22 cellular contexts compared by ENCODE assay signal in the genomic region with DNA sequence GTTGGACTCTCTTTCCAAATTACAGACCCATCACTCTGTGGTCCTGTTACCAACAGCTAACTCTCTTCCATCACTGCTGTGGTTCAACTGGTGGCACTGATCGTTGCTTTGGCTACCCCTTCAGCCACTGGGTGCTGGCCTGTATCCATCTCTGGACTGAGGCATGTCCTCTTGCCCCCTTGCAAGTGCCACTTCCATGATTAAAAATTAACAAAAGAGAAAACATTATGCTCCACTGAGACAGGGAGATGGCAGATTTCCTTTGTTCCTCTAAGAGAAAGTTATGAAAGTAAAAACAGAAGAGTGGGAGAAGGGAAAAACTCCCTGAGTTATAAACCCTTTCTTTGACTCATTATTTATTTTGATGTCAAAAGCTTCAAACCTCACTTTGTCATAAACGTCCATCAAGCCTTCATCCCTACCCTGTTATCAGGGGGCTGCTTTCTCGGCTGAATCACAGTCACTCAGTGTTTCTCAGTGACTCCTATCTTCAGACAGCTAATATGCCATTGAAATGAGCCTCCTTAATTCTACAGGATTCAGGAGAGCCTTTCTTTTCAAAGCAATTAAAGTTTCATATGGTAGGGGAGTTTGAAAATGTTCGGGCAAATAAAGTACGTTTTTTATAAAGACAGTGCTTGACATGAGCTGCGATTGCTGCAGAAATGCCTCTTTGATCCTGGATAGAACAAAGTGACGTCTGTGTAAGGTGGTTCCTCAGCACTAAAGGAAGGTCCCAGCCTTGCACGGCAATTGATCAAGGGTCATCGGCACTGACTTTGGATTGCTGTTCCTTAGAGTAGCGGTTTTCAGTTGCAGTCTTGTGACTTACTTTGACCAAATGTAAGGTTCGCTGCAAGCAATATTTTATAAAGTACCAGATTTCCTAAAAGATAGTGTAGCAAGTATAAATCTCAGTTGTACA. TPM values are rescaled to one million over a fixed set of nuclear protein-coding genes. Genes with fewer than 3 reads are reported as not detected.
DNase-seq lines count a peak whose midpoint lies in the region; ATAC-seq, FAIRE-seq and TF ChIP-seq lines count a peak whose summit lies in the region.
"Had no signal": no experiment of that assay in that cellular context is flagged by ENCODE, and none has a peak within 500 bp of the region (broad histone marks: within the 10 kb centered on the region; RNA-seq: fewer than 3 reads in every experiment).

No MANE protein-coding gene starts in this region.

- no peaks in the 10 kb centered on the region for H3F3A ChIP-seq in GM23338 (replicated peaks; ENCODE audit: low read depth)

- H3K36me3 ChIP-seq in GM23338 (ENCODE audit: insufficient read depth) (no peaks in the 10 kb centered on the region), kidney (ENCODE audit: control insufficient read depth in 1 of 2, insufficient read depth in 2 of 2, low read length in 2 of 2) (no peaks in the 10 kb centered on the region), lower lobe of right lung (peaks cover 2% of the 10 kb centered on the region)
- H3K36me3 ChIP-seq: BLaER1 treated with 17β-estradiol and CSF1 and Interleukin-3, amounts not matched to agents 10 nM and 100 nM; MG63 had no signal

- H3K79me2 ChIP-seq in GM23338 (replicated peaks; ENCODE audit: insufficient read depth), result no peaks in the 10 kb centered on the region

- H3K27ac ChIP-seq in GM23338 (ENCODE audit: low read depth) (peak overlapping the region; percentile 33; the same call in 1 of the 2 replicates), kidney (ENCODE audit: low read depth in 2 of 2, low read length in 2 of 2) (no peak overlapping the region), lower lobe of right lung (no peak overlapping the region)
- H3K27ac ChIP-seq: A549; BLaER1 treated with 17β-estradiol and CSF1 and Interleukin-3, amounts not matched to agents 10 nM and 100 nM; PC-9 had no signal

- H3K4me1 ChIP-seq in GM23338 (ENCODE audit: insufficient read depth), result no peaks in the 10 kb centered on the region
- no peaks in the 10 kb centered on the region for H3K4me1 ChIP-seq in kidney (ENCODE audit: control insufficient read depth in 1 of 2, insufficient read depth in 1 of 2, low read depth in 1 of 2, low read length in 2 of 2)
- H3K4me1 ChIP-seq in lower lobe of right lung, result no peaks in the 10 kb centered on the region
- H3K4me1 ChIP-seq: A549; BLaER1 treated with 17β-estradiol and CSF1 and Interleukin-3, amounts not matched to agents 10 nM and 100 nM had no signal

- FAIRE-seq in kidney (lab: Jason Lieb, UNC), result no peak
- FAIRE-seq: A549, GM12892 had no signal

- no peaks in the 10 kb centered on the region for H3K4me1 Mint-ChIP-seq in GM23338

- H3K4me3 Mint-ChIP-seq in GM23338, result no peak overlapping the region

- H3K4me3 ChIP-seq in GM23338 (no peak overlapping the region), kidney (ENCODE audit: low read length in 2 of 2) (peak overlapping the region; percentile 14 to 15), lower lobe of right lung (no peak overlapping the region)
- H3K4me3 ChIP-seq: A549; BLaER1 treated with 17β-estradiol and CSF1 and Interleukin-3, amounts not matched to agents 10 nM and 100 nM; MG63; PC-9 had no signal

- H3K27me3 Mint-ChIP-seq in GM23338 (ENCODE audit: insufficient read depth, low read depth, poor library complexity), result peaks cover 3% of the 10 kb centered on the region

- H3K27me3 ChIP-seq in GM23338 (ENCODE audit: insufficient read depth), result no peaks in the 10 kb centered on the region
- H3K27me3 ChIP-seq in lower lobe of right lung (ENCODE audit: low read depth), result no peaks in the 10 kb centered on the region
- H3K27me3 ChIP-seq: BLaER1 treated with 17β-estradiol and CSF1 and Interleukin-3, amounts not matched to agents 10 nM and 100 nM; MG63 had no signal

- no peak overlapping the region for H3K4me2 ChIP-seq in GM23338
- H3K4me2 ChIP-seq: A549; BLaER1 treated with 17β-estradiol and CSF1 and Interleukin-3, amounts not matched to agents 10 nM and 100 nM; PC-9 had no signal

- H3K9me3 ChIP-seq in kidney (ENCODE audit: control insufficient read depth in 1 of 2, low read length in 2 of 2) (no peaks in the 10 kb centered on the region), lower lobe of right lung (no peaks in the 10 kb centered on the region)
- H3K9me3 ChIP-seq: A549; BLaER1 treated with 17β-estradiol and CSF1 and Interleukin-3, amounts not matched to agents 10 nM and 100 nM; MG63 had no signal

- no peak overlapping the region for H3K27ac Mint-ChIP-seq in GM23338

- intact Hi-C loops in kidney (cut with DNase I) (no loop called here), lower lobe of right lung (cut with DNase I) (no loop called here)

- no peak overlapping the region for H3K9ac ChIP-seq in kidney (ENCODE audit: low read length in 2 of 2)
- H3K9ac ChIP-seq: BLaER1 treated with 17β-estradiol and CSF1 and Interleukin-3, amounts not matched to agents 10 nM and 100 nM had no signal

- ATAC-seq in GM23338 (no peak), lower lobe of right lung (peak; percentile 55 to 68), HG03460 (IDR thresholded peaks at IDR 0.05; ENCODE audit: unreplicated experiment) (no peak), HG03520 (IDR thresholded peaks at IDR 0.05; ENCODE audit: unreplicated experiment) (no peak)
- ATAC-seq: A549 had no signal

- peaks cover 6% of the 10 kb centered on the region for H3K36me3 Mint-ChIP-seq in GM23338 (ENCODE audit: low read depth)

- DNase-seq in GM23338 (ENCODE audit: low spot score), result no peak
- DNase-seq in kidney, result no peak
- DNase-seq in lower lobe of right lung, result no peak
- peak; percentile 38 for DNase-seq in renal cortical epithelial cell (ENCODE audit: low read depth)
- DNase-seq in NCI-H82 (lab: John Stamatoyannopoulos, UW), result no peak
- no peak for DNase-seq in ecto neural progenitor cell (ENCODE audit: low spot score)
- DNase-seq: GF-D8, H7, IMR-90, Karpas-422, MG63, NCI-H1092, NCI-H2081 treated with DMSO at 0.1 percent for 48 hours, NCI-H510A treated with DMSO at 0.1 percent for 48 hours, PC-9 had no signal

- no peaks in the 10 kb centered on the region for H3K9me3 Mint-ChIP-seq in GM23338

- TF ChIP-seq CTCF in GM23338 (conservative IDR thresholded peaks at IDR 0.05; ENCODE audit: low read depth in 2 of 2) (no peak), kidney (IDR thresholded peaks at IDR 0.05; ENCODE audit: borderline replicate concordance, extremely low read depth, insufficient read depth) (no peak), lower lobe of right lung (IDR thresholded peaks at IDR 0.05) (no peak)

- no peaks in the 10 kb centered on the region for H4K20me1 ChIP-seq in GM23338 (replicated peaks; ENCODE audit: insufficient read depth)
- H4K20me1 ChIP-seq: BLaER1 treated with 17β-estradiol and CSF1 and Interleukin-3, amounts not matched to agents 10 nM and 100 nM had no signal

- H3K9me2 ChIP-seq in GM23338 (ENCODE audit: insufficient read depth), result no peaks in the 10 kb centered on the region

- no peak overlapping the region for H2AFZ ChIP-seq in GM23338
- H2AFZ ChIP-seq: PC-9 had no signal

RNA-seq across cellular contexts. Expression of gene PBOV1, which starts 49.9 kb away (rescaled TPM):
- total RNA-seq in GM23338 (2014; rRNA removed; shearing (Covaris generic)), result not detected in 2 replicates
- not detected in 2 replicates for polyA plus RNA-seq in GM23338 (2016; fragmentation: Nextera tagmentation; extraction: Ambion mirVana)
- total RNA-seq in kidney, result not detected
- not detected for polyA plus RNA-seq in kidney (ENCODE audit: insufficient read depth, low read depth, low replicate concordance)
- not detected for total RNA-seq in lower lobe of right lung
- not detected in 2 replicates for total RNA-seq in renal cortical epithelial cell
- total RNA-seq: Daoy, H7, HT-29, IMR-90, PC-9 had no signal
- polyA plus RNA-seq: A549, IMR-90 had no signal

Comparison
In these comparisons a context has a peak if more than half of its experiments do, and no peak if none do; other contexts are left out.
1. ATAC-seq: peak in lower lobe of right lung (2 of 2); none in GM23338 (single experiment), HG03460 (single experiment) and HG03520 (single experiment).
2. H3K4me3 ChIP-seq: peak in kidney (2 of 2); none in GM23338 (single experiment) and lower lobe of right lung (single experiment).